ENCODE assay signal across 10 cellular contexts in the genomic region with DNA sequence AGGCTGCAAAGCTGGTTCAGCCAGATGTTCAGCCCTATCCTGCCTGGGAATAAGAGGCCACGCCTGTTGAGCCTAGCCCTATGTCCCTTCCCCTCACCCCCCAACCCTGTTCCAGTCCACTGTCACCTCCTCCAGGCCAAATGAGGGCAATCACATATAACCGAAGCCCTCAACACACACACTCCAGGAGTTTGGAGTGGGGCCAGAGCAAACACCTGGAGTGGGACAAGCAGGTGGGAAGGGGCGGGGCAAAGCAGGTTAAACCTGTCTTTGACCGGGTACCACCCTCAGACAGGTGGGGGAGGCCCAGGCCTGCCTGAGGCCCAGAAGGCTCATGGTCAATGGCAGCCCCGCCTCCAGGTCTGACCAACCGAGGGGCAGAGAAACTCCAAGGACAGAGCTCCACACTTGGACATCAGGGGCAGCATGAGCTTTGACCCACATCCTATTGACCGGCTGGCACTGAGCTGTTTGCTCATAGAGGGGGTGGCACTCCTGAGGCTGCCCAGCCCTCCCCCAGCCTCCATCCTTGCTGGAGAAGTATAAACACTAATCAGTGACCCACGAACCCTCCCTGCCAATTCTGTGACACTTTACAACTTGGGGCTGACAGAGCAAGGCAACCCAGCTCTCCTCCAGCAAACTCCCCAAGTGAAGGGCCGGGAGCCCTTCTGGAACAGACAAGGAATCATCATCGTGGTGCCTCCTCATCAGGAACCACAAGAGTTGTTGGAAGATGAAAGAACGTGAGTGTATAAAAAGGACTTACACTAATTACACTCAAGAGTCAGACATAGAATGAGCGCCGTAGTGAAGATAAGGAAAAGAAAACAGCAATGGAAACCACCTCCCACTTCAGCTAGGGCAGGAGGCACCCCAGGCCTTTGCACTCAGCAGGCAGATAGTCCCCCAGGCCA. TPM values are rescaled to one million over a fixed set of nuclear protein-coding genes. Genes with fewer than 3 reads are reported as not detected.
A peak's percentile ranks its signal among the peaks of the same experiment; 100 is the strongest.
DNase-seq lines count a peak whose midpoint lies in the region; ATAC-seq, FAIRE-seq and TF ChIP-seq lines count a peak whose summit lies in the region.
"Had no signal": no experiment of that assay in that cellular context is flagged by ENCODE, and none has a peak within 500 bp of the region (broad histone marks: within the 10 kb centered on the region; RNA-seq: fewer than 3 reads in every experiment).

No MANE protein-coding gene starts in this region.

- TF ChIP-seq POLR2A in H54 (IDR thresholded peaks at IDR 0.05; ENCODE audit: low read depth, low read length): no peak

- peaks cover 30% of the 10 kb centered on the region for H3K4me1 Mint-ChIP-seq in Calu3 (ENCODE audit: low read depth, unreplicated experiment)
- peaks cover 21 to 46% of the 10 kb centered on the region in 2 donors for H3K4me1 Mint-ChIP-seq in natural killer cell

- intact Hi-C loops in Calu3 (cut with micrococcal nuclease; ENCODE audit: unreplicated experiment) (loop anchor here (2.0 kb wide), 1 partner anchor 92 kb away; no protein-coding TSS in a partner anchor), colonic mucosa (cut with DNase I) (loop anchor here (10.0 kb wide), 1 partner anchor 240 kb away; a partner anchor contains a TSS), natural killer cell (cut with micrococcal nuclease) (no loop called here)

- BruUV-seq in Calu3 (replicated peaks; lab: Mats Ljungman, UMichigan): no TSS peak

- DNase-seq in Calu3 (peak; percentile 99), NCI-H2029 (lab: John Stamatoyannopoulos, UW) (peak; percentile 95), colonic mucosa (peak; percentile 98), natural killer cell (no peak), SKM-1 (lab: John Stamatoyannopoulos, UW; ENCODE audit: unreplicated experiment) (no peak), H54 (ENCODE audit: insufficient read length, low spot score) (no peak)

- H3K36me3 ChIP-seq in colonic mucosa: peaks cover 4% of the 10 kb centered on the region

- H3K27me3 Mint-ChIP-seq in Calu3 (ENCODE audit: unreplicated experiment) (no peaks in the 10 kb centered on the region), natural killer cell (ENCODE audit: low read depth in 2 of 2) (no peaks in the 10 kb centered on the region)

- peak overlapping the region; percentile 75 for H3K4me3 ChIP-seq in colonic mucosa
- H3K4me3 ChIP-seq: SK-N-MC had no signal

- peaks cover 7% of the 10 kb centered on the region for H3K4me1 ChIP-seq in colonic mucosa

- peak overlapping the region; percentile 76 to 97 for H3K9ac ChIP-seq in colonic mucosa (ENCODE audit: low read depth in 2 of 2, low read length in 2 of 2)

- peak overlapping the region; percentile 95 for H3K27ac Mint-ChIP-seq in Calu3 (ENCODE audit: unreplicated experiment)
- peak overlapping the region; percentile 74 for H3K27ac Mint-ChIP-seq in natural killer cell

- no peaks in the 10 kb centered on the region for H3K27me3 ChIP-seq in colonic mucosa

- peaks cover 95% of the 10 kb centered on the region for H3K36me3 Mint-ChIP-seq in Calu3 (ENCODE audit: insufficient read depth, unreplicated experiment)
- H3K36me3 Mint-ChIP-seq in natural killer cell: no peaks in the 10 kb centered on the region

- H3K4me3 Mint-ChIP-seq in Calu3 (ENCODE audit: low read depth, unreplicated experiment) (peak overlapping the region; percentile 74), natural killer cell (peak overlapping the region; percentile 67)

- peak overlapping the region; percentile 88 for H3K27ac ChIP-seq in colonic mucosa
- H3K27ac ChIP-seq: SK-N-MC had no signal

- FAIRE-seq in H54 (lab: Jason Lieb, UNC): no peak
- FAIRE-seq: endothelial cell of umbilical vein had no signal

- CTCF ChIA-PET in Calu3 (lab: Charles Lee): interaction anchor here (0.6 to 1.4 kb wide), 6 partner anchors 11 to 194 kb away, joined by 3 to 6 read pairs (median 3); a partner anchor contains a TSS

- H3K9me3 ChIP-seq in colonic mucosa: no peaks in the 10 kb centered on the region

- H3K9me3 Mint-ChIP-seq in Calu3 (ENCODE audit: low read depth, unreplicated experiment): no peaks in the 10 kb centered on the region
- no peaks in the 10 kb centered on the region for H3K9me3 Mint-ChIP-seq in natural killer cell

- TF ChIP-seq CTCF in Calu3 (IDR thresholded peaks at IDR 0.05; ENCODE audit: unreplicated experiment) (no peak), colonic mucosa (IDR thresholded peaks at IDR 0.05) (no peak), natural killer cell (IDR thresholded peaks at IDR 0.05) (no peak)

- ATAC-seq in natural killer cell (no peak), HG02623 (IDR thresholded peaks at IDR 0.05; ENCODE audit: unreplicated experiment) (no peak)
- no peak for ATAC-seq in activated CD4-positive, CD25-positive, alpha-beta regulatory T cell treated with anti-CD3 and anti-CD28 coated beads, Interleukin-2, amount 50 U/mL, for 24 hours

RNA-seq across cellular contexts. Expression of a gene that starts 1.5 kb away (rescaled TPM):
- total RNA-seq in Calu3 (2022) (100 and 103 TPM in 2 replicates), colonic mucosa (100 to 1,000 TPM in 1 of 2 donors, 10 to 100 TPM in 1; 76.6 to 119 TPM), natural killer cell (not detected)

RNA-seq across cellular contexts. Expression of a gene that starts 10.7 kb away (rescaled TPM):
- total RNA-seq in Calu3 (2022) (16.9 and 22.5 TPM in 2 replicates), colonic mucosa (10 to 100 TPM; 11.6 to 13.9 TPM), natural killer cell (10 to 100 TPM in 2 of 3 donors, 1 to 10 TPM in 1; 5.6 to 13.0 (median 12.7) TPM)

RNA-seq across cellular contexts. Expression of a gene that starts 29.9 kb away (rescaled TPM):
- total RNA-seq in Calu3 (2022): 38.3 and 45.4 TPM in 2 replicates
- 10 to 100 TPM; 22.0 to 42.2 TPM for total RNA-seq in colonic mucosa
- total RNA-seq in natural killer cell: 10 to 100 TPM; 46.6 to 84.9 (median 69.6) TPM

Comparison
In these comparisons a context has a peak if more than half of its experiments do, and no peak if none do; other contexts are left out.
1. DNase-seq: peak in Calu3 (single experiment), NCI-H2029 (single experiment) and colonic mucosa (single experiment); none in natural killer cell (single experiment), SKM-1 (single experiment) and H54 (single experiment).
2. RNA of a gene that starts 1.5 kb away (total RNA-seq): 76.6 to 119 TPM in colonic mucosa and 100 to 103 TPM in Calu3; not detected in natural killer cell; every median in the first group is over 10 times any median in the second.